1 cellular context compared by ENCODE assay signal in the genomic region with DNA sequence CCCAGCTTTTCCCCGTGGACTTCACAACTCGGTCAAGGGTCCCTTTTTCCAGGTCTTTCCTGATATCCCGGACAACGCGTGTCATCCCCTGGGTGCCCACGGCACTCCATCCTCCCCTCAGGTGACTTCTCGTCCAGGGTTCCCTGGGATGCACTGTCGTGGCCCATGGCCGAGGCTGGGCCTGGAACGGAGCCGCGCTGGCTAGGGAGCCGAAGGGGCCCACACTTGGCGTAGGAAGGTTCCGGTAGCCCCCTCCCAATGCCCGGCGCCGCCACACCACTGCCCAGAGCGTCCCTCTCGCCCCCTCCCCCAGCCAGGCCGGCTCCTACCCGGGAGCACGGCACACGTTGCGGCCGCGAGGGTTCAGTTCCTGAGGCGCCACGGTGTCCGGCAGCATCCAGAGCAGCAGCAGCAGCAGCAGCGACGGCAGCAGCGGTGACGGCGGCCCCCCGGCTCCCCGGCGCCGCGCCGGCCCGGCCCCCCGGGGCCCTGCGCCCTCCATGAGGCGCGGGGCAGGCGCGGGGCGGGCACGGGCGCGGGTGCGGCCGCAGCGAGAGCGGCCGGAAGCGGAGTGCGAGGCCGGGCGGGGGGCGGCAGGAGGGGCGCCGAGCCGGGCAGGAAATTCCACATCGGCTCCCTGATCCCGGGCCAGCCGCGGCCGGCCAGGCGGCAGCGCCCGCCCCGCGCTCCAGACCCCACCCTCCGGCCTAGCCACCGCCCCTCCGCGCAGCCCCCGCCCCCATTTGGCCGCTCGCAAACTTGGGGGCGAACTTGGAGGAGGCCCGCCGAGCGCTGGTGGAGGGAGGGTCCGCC.
A peak's percentile ranks its signal among the peaks of the same experiment; 100 is the strongest.
TF ChIP-seq lines count a peak whose summit lies in the region.

A gene with protein sequence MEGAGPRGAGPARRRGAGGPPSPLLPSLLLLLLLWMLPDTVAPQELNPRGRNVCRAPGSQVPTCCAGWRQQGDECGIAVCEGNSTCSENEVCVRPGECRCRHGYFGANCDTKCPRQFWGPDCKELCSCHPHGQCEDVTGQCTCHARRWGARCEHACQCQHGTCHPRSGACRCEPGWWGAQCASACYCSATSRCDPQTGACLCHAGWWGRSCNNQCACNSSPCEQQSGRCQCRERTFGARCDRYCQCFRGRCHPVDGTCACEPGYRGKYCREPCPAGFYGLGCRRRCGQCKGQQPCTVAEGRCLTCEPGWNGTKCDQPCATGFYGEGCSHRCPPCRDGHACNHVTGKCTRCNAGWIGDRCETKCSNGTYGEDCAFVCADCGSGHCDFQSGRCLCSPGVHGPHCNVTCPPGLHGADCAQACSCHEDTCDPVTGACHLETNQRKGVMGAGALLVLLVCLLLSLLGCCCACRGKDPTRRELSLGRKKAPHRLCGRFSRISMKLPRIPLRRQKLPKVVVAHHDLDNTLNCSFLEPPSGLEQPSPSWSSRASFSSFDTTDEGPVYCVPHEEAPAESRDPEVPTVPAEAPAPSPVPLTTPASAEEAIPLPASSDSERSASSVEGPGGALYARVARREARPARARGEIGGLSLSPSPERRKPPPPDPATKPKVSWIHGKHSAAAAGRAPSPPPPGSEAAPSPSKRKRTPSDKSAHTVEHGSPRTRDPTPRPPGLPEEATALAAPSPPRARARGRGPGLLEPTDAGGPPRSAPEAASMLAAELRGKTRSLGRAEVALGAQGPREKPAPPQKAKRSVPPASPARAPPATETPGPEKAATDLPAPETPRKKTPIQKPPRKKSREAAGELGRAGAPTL (minus strand): TSS at position 573 of the 813 bp plus-strand sequence. CDS start 71 bp downstream, at position 502.

TF ChIP-seq in K562, 482 proteins besides CTCF, POLR2A, EP300 and RAD21 (continued from another document and continues in another):
- TF ChIP-seq ZBTB40 (IDR thresholded peaks at IDR 0.05) (no peak), ZBTB40 (CRISPR knock-in tag; IDR thresholded peaks at IDR 0.05) (no peak), TAF15 (IDR thresholded peaks at IDR 0.05; ENCODE audit: low read depth, low read length) (0 out of 2 replicates have a peak, but pooled peaks have one; percentile 13), ZBTB7A (IDR thresholded peaks at IDR 0.05; ENCODE audit: borderline replicate concordance, control insufficient read depth, low read depth, low read length) (peak; percentile 26; the same call in 1 of the 2 replicates), SRSF3 (IDR thresholded peaks at IDR 0.05; ENCODE audit: insufficient read depth, low read length) (0 out of 2 replicates have a peak, but pooled peaks have one; percentile 85), GABPB1 (CRISPR knock-in tag; IDR thresholded peaks at IDR 0.05) (no peak), HNRNPL (IDR thresholded peaks at IDR 0.05; ENCODE audit: low read depth, low read length) (no peak), ZKSCAN1 (IDR thresholded peaks at IDR 0.05; ENCODE audit: low read depth, low read length) (no peak), CBX2 (IDR thresholded peaks at IDR 0.05; ENCODE audit: insufficient read depth, low read length, poor library complexity, severe bottlenecking) (no peak), ZBTB5 (IDR thresholded peaks at IDR 0.05) (no peak), TOE1 (IDR thresholded peaks at IDR 0.05; ENCODE audit: borderline replicate concordance) (no peak), TOE1 (CRISPR knock-in tag; IDR thresholded peaks at IDR 0.05; ENCODE audit: borderline replicate concordance, low read depth) (no peak), TEAD4 (IDR thresholded peaks at IDR 0.05; ENCODE audit: low read length) (no peak), TEAD4 (CRISPR knock-in tag; IDR thresholded peaks at IDR 0.05; ENCODE audit: borderline replicate concordance) (no peak), ZNF592 (IDR thresholded peaks at IDR 0.05) (no peak), TRIM28 (IDR thresholded peaks at IDR 0.05) (no peak), MLLT1 (IDR thresholded peaks at IDR 0.05) (no peak), NELFE (IDR thresholded peaks at IDR 0.05; ENCODE audit: insufficient read depth, insufficient read length) (no peak), MYBL2 (IDR thresholded peaks at IDR 0.05; ENCODE audit: low read depth) (no peak), MYBL2 (CRISPR knock-in tag; IDR thresholded peaks at IDR 0.05; ENCODE audit: borderline replicate concordance) (0 out of 2 replicates have a peak, but pooled peaks have one; percentile 39), TAL1 (IDR thresholded peaks at IDR 0.05) (no peak), CBX1 (IDR thresholded peaks at IDR 0.05; ENCODE audit: low read depth) (no peak), NONO (IDR thresholded peaks at IDR 0.05; ENCODE audit: low read depth in 2 of 2, low read length in 1 of 2) (no peak), CCAR2 (IDR thresholded peaks at IDR 0.05; ENCODE audit: low read depth, low read length) (no peak), ZNF699 (CRISPR knock-in tag; IDR thresholded peaks at IDR 0.05; ENCODE audit: insufficient replicate concordance) (no peak)
- TF ChIP-seq, protein P1, sequence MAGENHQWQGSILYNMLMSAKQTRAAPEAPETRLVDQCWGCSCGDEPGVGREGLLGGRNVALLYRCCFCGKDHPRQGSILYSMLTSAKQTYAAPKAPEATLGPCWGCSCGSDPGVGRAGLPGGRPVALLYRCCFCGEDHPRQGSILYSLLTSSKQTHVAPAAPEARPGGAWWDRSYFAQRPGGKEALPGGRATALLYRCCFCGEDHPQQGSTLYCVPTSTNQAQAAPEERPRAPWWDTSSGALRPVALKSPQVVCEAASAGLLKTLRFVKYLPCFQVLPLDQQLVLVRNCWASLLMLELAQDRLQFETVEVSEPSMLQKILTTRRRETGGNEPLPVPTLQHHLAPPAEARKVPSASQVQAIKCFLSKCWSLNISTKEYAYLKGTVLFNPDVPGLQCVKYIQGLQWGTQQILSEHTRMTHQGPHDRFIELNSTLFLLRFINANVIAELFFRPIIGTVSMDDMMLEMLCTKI (IDR thresholded peaks at IDR 0.05; ENCODE audit: partially characterized antibody): no peak
- TF ChIP-seq, protein P2, sequence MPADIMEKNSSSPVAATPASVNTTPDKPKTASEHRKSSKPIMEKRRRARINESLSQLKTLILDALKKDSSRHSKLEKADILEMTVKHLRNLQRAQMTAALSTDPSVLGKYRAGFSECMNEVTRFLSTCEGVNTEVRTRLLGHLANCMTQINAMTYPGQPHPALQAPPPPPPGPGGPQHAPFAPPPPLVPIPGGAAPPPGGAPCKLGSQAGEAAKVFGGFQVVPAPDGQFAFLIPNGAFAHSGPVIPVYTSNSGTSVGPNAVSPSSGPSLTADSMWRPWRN (IDR thresholded peaks at IDR 0.05; ENCODE audit: low read depth): no peak
